Comparison of ENCODE assay signal across 8 cellular contexts in genomic region chr12:124720687-124721500, GRCh38.
DNase-seq lines count a peak whose midpoint lies in the region; ATAC-seq, FAIRE-seq and TF ChIP-seq lines count a peak whose summit lies in the region.

No MANE protein-coding gene starts in this region.

- FAIRE-seq in urothelium cell line (lab: Jason Lieb, UNC), result peak; percentile 92

- H3K9me3 ChIP-seq in BLaER1 treated with 17β-estradiol and CSF1 and Interleukin-3, amounts not matched to agents 10 nM and 100 nM (replicated peaks in 1 of 11), result no peaks in the 10 kb centered on the region

- no peak for TF ChIP-seq CTCF in brain microvascular endothelial cell (IDR thresholded peaks at IDR 0.05; ENCODE audit: low read depth, low read length, missing control alignments)

- H3K27ac ChIP-seq in BLaER1 treated with 17β-estradiol and CSF1 and Interleukin-3, amounts not matched to agents 10 nM and 100 nM, result peak overlapping the region in 3 of 11 experiments; percentile 2 to 24 (median 9); a peak in 2 of 22 replicates
- H3K27ac ChIP-seq in brain microvascular endothelial cell, result no peak overlapping the region

- no peaks in the 10 kb centered on the region for H3K27me3 ChIP-seq in BLaER1 treated with 17β-estradiol and CSF1 and Interleukin-3, amounts not matched to agents 10 nM and 100 nM
- no peaks in the 10 kb centered on the region for H3K27me3 ChIP-seq in brain microvascular endothelial cell (replicated peaks)

- in situ Hi-C loops in brain microvascular endothelial cell (cut with HindIII; ENCODE audit: low pct_ligation_motif_present, low sequenced_read_pairs), result no loop called here

- no peaks in the 10 kb centered on the region for H4K20me1 ChIP-seq in BLaER1 treated with 17β-estradiol and CSF1 and Interleukin-3, amounts not matched to agents 10 nM and 100 nM

- H3K4me1 ChIP-seq in BLaER1 treated with 17β-estradiol and CSF1 and Interleukin-3, amounts not matched to agents 10 nM and 100 nM, result peaks cover 35 to 62% (median 43%) of the 10 kb centered on the region in 10 experiments

- 0 out of 22 replicates have a peak overlapping the region, but pooled peaks of 1 of the 11 experiments have one; percentile 11 for H3K9ac ChIP-seq in BLaER1 treated with 17β-estradiol and CSF1 and Interleukin-3, amounts not matched to agents 10 nM and 100 nM

- no peaks in the 10 kb centered on the region for H3K36me3 ChIP-seq in BLaER1 treated with 17β-estradiol and CSF1 and Interleukin-3, amounts not matched to agents 10 nM and 100 nM
- no peaks in the 10 kb centered on the region for H3K36me3 ChIP-seq in brain microvascular endothelial cell (replicated peaks)

- no peak for ATAC-seq in GM18517 (IDR thresholded peaks at IDR 0.05; ENCODE audit: unreplicated experiment)
- no peak for ATAC-seq in GM19035 (IDR thresholded peaks at IDR 0.05; ENCODE audit: unreplicated experiment)

- peak; percentile 73 for DNase-seq in NCI-H1436 treated with DMSO at 0.1 percent for 48 hours (lab: John Stamatoyannopoulos, UW)
- peak in 35 of 58 donors; percentile 17 to 74 (median 44) for DNase-seq in anterior cingulate cortex (lab: John Stamatoyannopoulos, UW)
- peak; percentile 96 for DNase-seq in left kidney (ENCODE audit: low read depth, low spot score)
- DNase-seq in urothelium cell line (ENCODE audit: low spot score), result peak; percentile 89
- DNase-seq in brain microvascular endothelial cell, result no peak

- H3K4me3 ChIP-seq in BLaER1 treated with 17β-estradiol and CSF1 and Interleukin-3, amounts not matched to agents 10 nM and 100 nM, result no peak overlapping the region
- no peak overlapping the region for H3K4me3 ChIP-seq in brain microvascular endothelial cell (ENCODE audit: low read depth, low read length)

- H3K4me2 ChIP-seq in BLaER1 treated with 17β-estradiol and CSF1 and Interleukin-3, amounts not matched to agents 10 nM and 100 nM, result peak overlapping the region in 10 of 11 experiments; percentile 18 to 66 (median 44); a peak in 19 of 22 replicates
